In genomic region chr10:14087585-14087984, GRCh38 we compare ENCODE assay signal across 1 cellular context.
TF ChIP-seq lines count a peak whose summit lies in the region.

No MANE protein-coding gene starts in this region.

TF ChIP-seq in HEK293, 187 proteins besides CTCF, POLR2A, EP300 and RAD21 (continued from another document):
- TF ChIP-seq ATF2 (tag by site-specific recombination; IDR thresholded peaks at IDR 0.05; ENCODE audit: low read depth) (peak; percentile 86), ZNF221 (tag by site-specific recombination; IDR thresholded peaks at IDR 0.05; ENCODE audit: borderline replicate concordance) (no peak), ZBTB21 (tag by site-specific recombination; IDR thresholded peaks at IDR 0.05) (peak; percentile 31; the same call in 1 of the 2 replicates), KLF7 (tag by site-specific recombination; IDR thresholded peaks at IDR 0.05; ENCODE audit: borderline replicate concordance) (no peak)
